10 cellular contexts compared by ENCODE assay signal in the genomic region with DNA sequence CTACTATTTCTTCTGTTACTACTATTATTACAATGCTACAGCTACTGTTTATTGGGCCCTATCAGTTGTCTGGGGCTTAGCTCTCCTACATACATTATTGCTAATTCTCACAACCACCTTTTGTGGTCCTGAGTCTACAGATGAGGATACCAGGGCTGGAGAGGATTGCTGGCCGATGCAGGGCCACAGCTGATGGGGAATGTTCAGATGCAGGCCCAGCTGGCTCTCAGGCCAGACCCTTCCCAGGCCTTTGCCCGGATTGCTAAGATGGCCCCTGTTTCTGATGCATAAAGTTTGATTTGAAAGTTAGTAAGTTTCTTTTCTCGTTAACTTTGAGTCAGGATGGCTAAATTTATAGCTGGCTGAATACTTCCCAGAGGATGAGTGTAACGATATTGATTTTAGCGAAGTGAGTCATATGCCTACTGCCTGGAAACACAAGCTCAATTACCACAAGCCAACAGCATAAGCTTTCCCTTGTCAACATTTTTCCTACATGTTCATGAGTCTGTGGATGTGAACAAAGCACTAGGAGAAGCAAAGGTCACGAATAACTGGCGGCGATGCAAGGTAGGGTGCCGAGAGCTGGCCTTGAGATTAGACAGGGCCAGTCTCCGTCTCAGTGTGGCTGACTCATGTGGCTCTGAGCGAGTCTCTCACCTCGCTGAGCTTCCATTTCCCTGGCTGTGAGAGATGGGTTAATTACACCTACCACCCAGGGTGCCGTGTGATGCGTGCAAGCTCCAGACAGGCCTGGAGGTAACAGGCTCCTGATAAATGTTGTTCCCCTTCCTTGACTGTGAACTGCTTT.
A peak's percentile ranks its signal among the peaks of the same experiment; 100 is the strongest.
DNase-seq lines count a peak whose midpoint lies in the region; ATAC-seq and TF ChIP-seq lines count a peak whose summit lies in the region.
"Had no signal": no experiment of that assay in that cellular context is flagged by ENCODE, and none has a peak within 500 bp of the region (broad histone marks: within the 10 kb centered on the region; RNA-seq: fewer than 3 reads in every experiment).

No MANE protein-coding gene starts in this region.

- peaks cover 5% of the 10 kb centered on the region for H3K4me1 ChIP-seq in mesendoderm (ENCODE audit: control insufficient read depth, low read depth, low read length)
- H3K4me1 ChIP-seq in CD8-positive, alpha-beta T cell (ENCODE audit: insufficient read depth, low read length) = no peaks in the 10 kb centered on the region

- H4K8ac ChIP-seq in mesendoderm (ENCODE audit: low read depth, low read length) = no peak overlapping the region

- no peak overlapping the region for H2AK5ac ChIP-seq in mesendoderm (ENCODE audit: low read length)

- intact Hi-C loops in CD8-positive, alpha-beta T cell (cut with DNase I, micrococcal nuclease) = no loop called here
- intact Hi-C loops in Right ventricle myocardium superior (cut with DNase I) = no loop called here

- H3K79me1 ChIP-seq in mesendoderm (ENCODE audit: low read length) = no peaks in the 10 kb centered on the region

- no peak overlapping the region for H3K4me2 ChIP-seq in mesendoderm (ENCODE audit: low read length)

- H2BK120ac ChIP-seq in mesendoderm (ENCODE audit: low read depth, low read length) = no peak overlapping the region

- no peak overlapping the region for H3K4me3 Mint-ChIP-seq in CD8-positive, alpha-beta T cell

- no peak overlapping the region for H3K23ac ChIP-seq in mesendoderm (ENCODE audit: low read length)

- no peaks in the 10 kb centered on the region for H3K79me2 ChIP-seq in mesendoderm (ENCODE audit: control insufficient read depth, insufficient read depth, low read length)

- H3K4ac ChIP-seq in mesendoderm (ENCODE audit: low read depth, low read length) = no peak overlapping the region

- no peaks in the 10 kb centered on the region for H3K4me1 Mint-ChIP-seq in CD8-positive, alpha-beta T cell (ENCODE audit: low read depth)

- TF ChIP-seq CTCF in CD8-positive, alpha-beta T cell (IDR thresholded peaks at IDR 0.05) = no peak

- no peak overlapping the region for H2BK5ac ChIP-seq in mesendoderm (ENCODE audit: low read length)

- H3K27me3 ChIP-seq in mesendoderm (ENCODE audit: insufficient read depth, low read length, poor library complexity) = no peaks in the 10 kb centered on the region
- no peaks in the 10 kb centered on the region for H3K27me3 ChIP-seq in CD8-positive, alpha-beta T cell (ENCODE audit: insufficient read depth, low read length)

- no peak for ATAC-seq in CD8-positive, alpha-beta T cell
- ATAC-seq in Right ventricle myocardium superior (ENCODE audit: poor library complexity) (no peak), GM21576 (IDR thresholded peaks at IDR 0.05; ENCODE audit: unreplicated experiment) (no peak), GM21619 (IDR thresholded peaks at IDR 0.05; ENCODE audit: unreplicated experiment) (no peak)

- H4K5ac ChIP-seq in mesendoderm (ENCODE audit: low read length) = no peak overlapping the region

- CTCF ChIA-PET in CD8-positive, alpha-beta T cell (lab: Charles Lee) = interaction anchor here (1.3 to 3.3 kb wide), 2 partner anchors 169 to 177 kb away, joined by 3 to 10 read pairs; no protein-coding TSS in a partner anchor

- no peak overlapping the region for H2BK15ac ChIP-seq in mesendoderm (replicated peaks; ENCODE audit: low read depth)

- H3K27ac ChIP-seq in mesendoderm (ENCODE audit: low read depth, low read length) = peak overlapping the region; percentile 15
- no peak overlapping the region for H3K27ac ChIP-seq in CD8-positive, alpha-beta T cell (ENCODE audit: low read depth, low read length)

- DNase-seq in COR-L47 (lab: John Stamatoyannopoulos, UW) = peak; percentile 90
- DNase-seq in NCI-H1417 (lab: John Stamatoyannopoulos, UW) = peak in 2 of 3 experiments; percentile 75 to 87
- peak; percentile 98 for DNase-seq in astrocyte of the hippocampus (ENCODE audit: low read depth, low spot score)
- peak; percentile 86 for DNase-seq in mesendoderm
- DNase-seq in CD8-positive, alpha-beta T cell = no peak
- no peak for DNase-seq in Right ventricle myocardium superior
- DNase-seq: activated CD4-positive, CD25-positive, alpha-beta regulatory T cell; cerebellar nuclear complex had no signal

- no peaks in the 10 kb centered on the region for H3K9me3 ChIP-seq in CD8-positive, alpha-beta T cell (ENCODE audit: low read length)

- no peaks in the 10 kb centered on the region for H3K9me3 Mint-ChIP-seq in CD8-positive, alpha-beta T cell

- no peaks in the 10 kb centered on the region for H3K36me3 ChIP-seq in mesendoderm (ENCODE audit: control insufficient read depth, insufficient read depth, low read length)
- no peaks in the 10 kb centered on the region for H3K36me3 ChIP-seq in CD8-positive, alpha-beta T cell (ENCODE audit: insufficient read depth, low read length)

- peaks cover 2% of the 10 kb centered on the region for H3K36me3 Mint-ChIP-seq in CD8-positive, alpha-beta T cell

- H3K27ac Mint-ChIP-seq in CD8-positive, alpha-beta T cell = no peak overlapping the region

- peak overlapping the region; percentile 20 for H3K56ac ChIP-seq in mesendoderm (ENCODE audit: low read length)

- H3K27me3 Mint-ChIP-seq in CD8-positive, alpha-beta T cell (ENCODE audit: low read depth) = no peaks in the 10 kb centered on the region

- WGBS in mesendoderm (ENCODE audit: extremely low coverage, insufficient coverage, low lambda C conversion rate) = no CpG with 5 or more reads among the region's 14 CpGs

- POLR2A ChIA-PET in CD8-positive, alpha-beta T cell (lab: Charles Lee) = no interaction called here

- H3K18ac ChIP-seq in mesendoderm (ENCODE audit: low read length) = no peak overlapping the region

- H3K4me3 ChIP-seq in mesendoderm (ENCODE audit: low read length) = no peak overlapping the region
- H3K4me3 ChIP-seq in CD8-positive, alpha-beta T cell (ENCODE audit: low read depth, low read length) = no peak overlapping the region

- H3K9ac ChIP-seq in mesendoderm (ENCODE audit: low read length) = no peak overlapping the region

Comparison
In these comparisons a context has a peak if more than half of its experiments do, and no peak if none do; other contexts are left out.
1. DNase-seq: peak in COR-L47 (single experiment), NCI-H1417 (2 of 3), astrocyte of the hippocampus (single experiment) and mesendoderm (single experiment); none in CD8-positive, alpha-beta T cell (0 of 7) and Right ventricle myocardium superior (single experiment).